ENCODE assay signal across 18 cellular contexts in genomic region chr16:27304102-27304501, GRCh38. TPM values are rescaled to one million over a fixed set of nuclear protein-coding genes. Genes with fewer than 3 reads are reported as not detected.
DNase-seq lines count a peak whose midpoint lies in the region; ATAC-seq, FAIRE-seq and TF ChIP-seq lines count a peak whose summit lies in the region.
"Had no signal": no experiment of that assay in that cellular context is flagged by ENCODE, and none has a peak within 500 bp of the region (broad histone marks: within the 10 kb centered on the region; RNA-seq: fewer than 3 reads in every experiment).

No MANE protein-coding gene starts in this region.

- no peaks in the 10 kb centered on the region for H3K79me2 ChIP-seq in HepG2 (ENCODE audit: insufficient read depth, low read length)

- in situ Hi-C loops in HepG2 (cut with HindIII; ENCODE audit: extremely low pct_ligation_motif_present, low pct_unique_long_range_greater_than_20kb), result no loop called here

- intact Hi-C loops in right lobe of liver (cut with DNase I), result no loop called here
- intact Hi-C loops in HepG2 (cut with micrococcal nuclease; ENCODE audit: unreplicated experiment), result no loop called here
- intact Hi-C loops in activated B cell treated with CpG ODN at 0.5 μM for 24 hours (cut with micrococcal nuclease), result no loop called here

- H4K20me1 ChIP-seq in HepG2 (ENCODE audit: insufficient read depth, low read length), result no peaks in the 10 kb centered on the region

- no TSS peak for BruUV-seq in HepG2 (replicated peaks; lab: Mats Ljungman, UMichigan)

- DNase-seq in right lobe of liver (peak in 1 of 3 donors; percentile 11), HepG2 (ENCODE audit: low spot score) (no peak), activated B cell treated with CpG ODN at 0.5 μM for 24 hours (no peak), naive B cell (no peak), NCI-H187 (lab: John Stamatoyannopoulos, UW) (no peak), GM10248 (ENCODE audit: extremely low spot score) (no peak)
- DNase-seq: BE2C; Caco-2; CD8-positive, alpha-beta memory T cell; DND-41; GF-D8; GM23248; IMR-90 had no signal

- H3K27me3 Mint-ChIP-seq in activated B cell treated with CpG ODN at 0.5 μM for 24 hours (no peaks in the 10 kb centered on the region), naive B cell (no peaks in the 10 kb centered on the region)

- CTCF ChIA-PET in HepG2 (lab: Yijun Ruan, JAX; ENCODE audit: low intra/inter-chr PET ratio, low total read pairs) (no interaction called here), activated B cell treated with CpG ODN at 0.5 μM for 24 hours (lab: Charles Lee) (interaction anchor here (1.1 kb wide), 1 partner anchor 74 kb away, joined by 3 read pairs; no protein-coding TSS in a partner anchor), GM10248 (lab: Yijun Ruan, JAX) (interaction anchor here (1.1 to 1.7 kb wide), 6 partner anchors 18 to 126 kb away, joined by 3 to 4 read pairs (median 4); partner anchors contain the start of gene NSMCE1)

- no peak for TF ChIP-seq EP300 in HepG2 (IDR thresholded peaks at IDR 0.05; ENCODE audit: low read depth in 2 of 2, low read length in 2 of 2)
- no peak for TF ChIP-seq EP300 in HepG2 (CRISPR knock-in tag; IDR thresholded peaks at IDR 0.05; ENCODE audit: borderline replicate concordance)

- TF ChIP-seq POLR2A in right lobe of liver (IDR thresholded peaks at IDR 0.05) (no peak), HepG2 (IDR thresholded peaks at IDR 0.05; ENCODE audit: insufficient read depth in 1 of 2, low read depth in 2 of 2, low read length in 2 of 2) (no peak)

- H3K4me1 Mint-ChIP-seq in activated B cell treated with CpG ODN at 0.5 μM for 24 hours (peaks cover 60% of the 10 kb centered on the region), naive B cell (peaks cover 60 to 78% (median 77%) of the 10 kb centered on the region in 3 donors)
- H3K4me1 Mint-ChIP-seq: CD8-positive, alpha-beta memory T cell had no signal

- H3K27ac ChIP-seq in right lobe of liver (no peak overlapping the region), HepG2 (ENCODE audit: extremely low read length, insufficient read depth, low read length) (no peak overlapping the region)
- H3K27ac ChIP-seq: C4-2B, GM23248 had no signal

- H3K4me1 ChIP-seq in right lobe of liver (peaks cover 0 to 8% (median 0%) of the 10 kb centered on the region in 4 donors), HepG2 (ENCODE audit: insufficient read depth, low read length) (no peaks in the 10 kb centered on the region)
- H3K4me1 ChIP-seq: BE2C, Caco-2 had no signal

- no peak overlapping the region for H2AFZ ChIP-seq in HepG2 (ENCODE audit: low read length)
- H2AFZ ChIP-seq: GM23248 had no signal

- FAIRE-seq in HepG2 (lab: Jason Lieb, UNC), result no peak
- FAIRE-seq: A204.1, H54 had no signal

- 55% methylated on average over 2 of the region's 2 CpGs for WGBS in right lobe of liver (ENCODE audit: insufficient coverage, low coverage, low lambda C conversion rate, missing lambda C conversion rate)
- WGBS in HepG2 (ENCODE audit: low lambda C conversion rate), result 19% methylated on average over 2 of the region's 2 CpGs

- no peak overlapping the region for H3K4me3 Mint-ChIP-seq in activated B cell treated with CpG ODN at 0.5 μM for 24 hours
- peak overlapping the region in 1 of 8 donors; percentile 30 for H3K4me3 Mint-ChIP-seq in naive B cell

- H3K9ac ChIP-seq in HepG2 (ENCODE audit: insufficient read depth, low read depth, low read length), result no peak overlapping the region
- H3K9ac ChIP-seq: GM23248 had no signal

- H3K4me3 ChIP-seq in right lobe of liver (no peak overlapping the region), HepG2 (replicated peaks in 1 of 3; ENCODE audit: insufficient read depth in 1 of 3, low read depth in 2 of 3, low read length in 3 of 3) (no peak overlapping the region)
- H3K4me3 ChIP-seq: GM23248 had no signal

- H3K9me3 Mint-ChIP-seq in activated B cell treated with CpG ODN at 0.5 μM for 24 hours (peaks cover 6% of the 10 kb centered on the region), naive B cell (peaks cover 0 to 16% (median under 1%) of the 10 kb centered on the region in 7 donors)
- H3K9me3 Mint-ChIP-seq: CD8-positive, alpha-beta memory T cell had no signal

- H3K9me3 ChIP-seq in right lobe of liver, result no peaks in the 10 kb centered on the region
- no peaks in the 10 kb centered on the region for H3K9me3 ChIP-seq in HepG2 (ENCODE audit: low read length)
- H3K9me3 ChIP-seq: BE2C, Caco-2 had no signal

- H3K27ac Mint-ChIP-seq in activated B cell treated with CpG ODN at 0.5 μM for 24 hours (peak overlapping the region; percentile 26), naive B cell (peak overlapping the region; percentile 48 to 93 (median 79))

- no peak for TF ChIP-seq RAD21 in HepG2 (CRISPR knock-in tag; IDR thresholded peaks at IDR 0.05)

- H3K4me2 ChIP-seq in HepG2 (ENCODE audit: low read depth, low read length), result no peak overlapping the region

- ATAC-seq in right lobe of liver, result peak; percentile 31 to 75 (median 46)
- ATAC-seq in HepG2, result no peak
- ATAC-seq in activated B cell treated with CpG ODN at 0.5 μM for 24 hours (ENCODE audit: low read depth), result no peak
- no peak for ATAC-seq in naive B cell (ENCODE audit: low read depth in 2 of 2)
- no peak for ATAC-seq in GM21529 (IDR thresholded peaks at IDR 0.05; ENCODE audit: unreplicated experiment)
- ATAC-seq: HCT116 had no signal

- no peaks in the 10 kb centered on the region for H3K27me3 ChIP-seq in right lobe of liver
- H3K27me3 ChIP-seq in HepG2 (ENCODE audit: control insufficient read depth in 1 of 2, insufficient read depth in 2 of 2, low read length in 2 of 2), result no peaks in the 10 kb centered on the region; a peak in 2 of 5 replicates
- H3K27me3 ChIP-seq: BE2C had no signal

- H3K36me3 Mint-ChIP-seq in activated B cell treated with CpG ODN at 0.5 μM for 24 hours (ENCODE audit: low read depth) (no peaks in the 10 kb centered on the region), naive B cell (peaks cover 0 to 13% of the 10 kb centered on the region in 2 donors)

- POLR2A ChIA-PET in HepG2 (lab: Yijun Ruan, JAX) (no interaction called here), activated B cell treated with CpG ODN at 0.5 μM for 24 hours (lab: Charles Lee) (interaction anchor here (1.0 to 1.5 kb wide), 5 partner anchors 12 to 147 kb away, joined by 3 to 13 read pairs (median 3); no protein-coding TSS in a partner anchor), GM10248 (lab: Yijun Ruan, JAX) (no interaction called here)

- H3K36me3 ChIP-seq in right lobe of liver (no peaks in the 10 kb centered on the region), HepG2 (replicated peaks in 1 of 2; ENCODE audit: control insufficient read depth in 1 of 2, insufficient read depth in 2 of 2, low read length in 2 of 2) (no peaks in the 10 kb centered on the region)
- H3K36me3 ChIP-seq: BE2C had no signal

- no peak for TF ChIP-seq CTCF in right lobe of liver (IDR thresholded peaks at IDR 0.05)
- TF ChIP-seq CTCF in HepG2 (CRISPR knock-in tag; IDR thresholded peaks at IDR 0.05), result no peak
- no peak for TF ChIP-seq CTCF in activated B cell treated with CpG ODN at 0.5 μM for 24 hours (IDR thresholded peaks at IDR 0.05)
- TF ChIP-seq CTCF in GM10248 (IDR thresholded peaks at IDR 0.05; ENCODE audit: control extremely low read depth, extremely low read depth, low read depth, missing control alignments), result no peak

RNA-seq across cellular contexts. Expression of gene IL4R, which starts 9.7 kb away (rescaled TPM):
- total RNA-seq in right lobe of liver, result 100 to 1,000 TPM in 1 of 6 experiments, 10 to 100 TPM in 5; 38.8 to 147 (median 46.9) TPM
- 7.6 and 15.9 TPM in 2 replicates for total RNA-seq in HepG2 (2016; rRNA removed; fragmentation: Illumina TruSeq; extraction: Trizol)
- 8.0 and 9.2 TPM in 2 replicates for total RNA-seq in HepG2 (2016; cell fraction: cytosol; rRNA removed; fragmentation: Illumina TruSeq; extraction: Trizol; ENCODE audit: low read depth)
- 6.9 and 15.8 TPM in 2 replicates for total RNA-seq in HepG2 (2016; cell fraction: insoluble cytoplasmic fraction; rRNA removed; fragmentation: Illumina TruSeq; extraction: Trizol)
- total RNA-seq in HepG2 (2016; cell fraction: membrane; rRNA removed; fragmentation: Illumina TruSeq; extraction: Trizol), result 9.4 and 9.6 TPM in 2 replicates
- 16.4 and 21.4 TPM in 2 replicates for total RNA-seq in HepG2 (2016; cell fraction: nucleus; rRNA removed; fragmentation: Illumina TruSeq; extraction: Trizol)
- polyA plus RNA-seq in HepG2 (2011; rRNA removed), result 49.6 and 60.7 TPM in 2 replicates
- polyA plus RNA-seq in HepG2 (2011; cell fraction: cytosol; rRNA removed), result 30.7 and 32.4 TPM in 2 replicates
- polyA plus RNA-seq in HepG2 (2011; cell fraction: nucleus; rRNA removed), result 61.1 and 65.1 TPM in 2 replicates
- polyA plus RNA-seq in HepG2 (2012), result 13.9 and 22.1 TPM in 2 replicates
- polyA plus RNA-seq in HepG2 (2016; cell fraction: cytosol; fragmentation: Illumina TruSeq; extraction: Trizol; ENCODE audit: low read depth), result 1.4 and 1.8 TPM in 2 replicates
- polyA plus RNA-seq in HepG2 (2016; cell fraction: insoluble cytoplasmic fraction; fragmentation: Illumina TruSeq; extraction: Trizol; ENCODE audit: low read depth), result 6.0 and 8.1 TPM in 2 replicates
- 3.4 and 3.5 TPM in 2 replicates for polyA plus RNA-seq in HepG2 (2016; cell fraction: membrane; fragmentation: Illumina TruSeq; extraction: Trizol; ENCODE audit: low read depth)
- 38.0 and 39.0 TPM in 2 replicates for polyA plus RNA-seq in HepG2 (2016; cell fraction: nucleus; fragmentation: Illumina TruSeq; extraction: Trizol; ENCODE audit: insufficient read depth, low read depth)
- 54.4 and 98.2 TPM in 2 replicates for polyA minus RNA-seq in HepG2 (2011; rRNA and poly(A)+ RNA removed; ENCODE audit: low replicate concordance)
- polyA minus RNA-seq in HepG2 (2011; cell fraction: cytosol; rRNA and poly(A)+ RNA removed), result 19.2 and 23.0 TPM in 2 replicates
- 30.3 and 37.8 TPM in 2 replicates for polyA minus RNA-seq in HepG2 (2011; cell fraction: nucleus; rRNA and poly(A)+ RNA removed)
- total RNA-seq in activated B cell treated with CpG ODN at 0.5 μM for 24 hours, result 176 and 202 TPM in 2 replicates
- polyA plus RNA-seq in naive B cell (ENCODE audit: low read depth in 6 of 6), result 1,000 to 10,000 TPM in 1 of 6 donors, 100 to 1,000 TPM in 5; 355 to 1,202 (median 525) TPM

RNA-seq across cellular contexts. Expression of gene NSMCE1, which starts 35.5 kb away (rescaled TPM):
- total RNA-seq in right lobe of liver, result 10 to 100 TPM; 23.7 to 42.3 (median 33.1) TPM
- 52.9 and 53.2 TPM in 2 replicates for total RNA-seq in HepG2 (2016; rRNA removed; fragmentation: Illumina TruSeq; extraction: Trizol)
- total RNA-seq in HepG2 (2016; cell fraction: cytosol; rRNA removed; fragmentation: Illumina TruSeq; extraction: Trizol; ENCODE audit: low read depth), result 17.2 and 19.5 TPM in 2 replicates
- total RNA-seq in HepG2 (2016; cell fraction: insoluble cytoplasmic fraction; rRNA removed; fragmentation: Illumina TruSeq; extraction: Trizol), result 55.4 and 56.5 TPM in 2 replicates
- total RNA-seq in HepG2 (2016; cell fraction: membrane; rRNA removed; fragmentation: Illumina TruSeq; extraction: Trizol), result 25.5 and 27.7 TPM in 2 replicates
- 28.0 and 30.5 TPM in 2 replicates for total RNA-seq in HepG2 (2016; cell fraction: nucleus; rRNA removed; fragmentation: Illumina TruSeq; extraction: Trizol)
- 42.7 and 43.5 TPM in 2 replicates for polyA plus RNA-seq in HepG2 (2011; rRNA removed)
- 43.3 and 48.1 TPM in 2 replicates for polyA plus RNA-seq in HepG2 (2011; cell fraction: cytosol; rRNA removed)
- 9.6 and 20.1 TPM in 2 replicates for polyA plus RNA-seq in HepG2 (2011; cell fraction: nucleus; rRNA removed)
- 63.6 and 69.8 TPM in 2 replicates for polyA plus RNA-seq in HepG2 (2012)
- polyA plus RNA-seq in HepG2 (2016; cell fraction: cytosol; fragmentation: Illumina TruSeq; extraction: Trizol; ENCODE audit: low read depth), result 16.5 and 23.5 TPM in 2 replicates
- 55.4 and 59.8 TPM in 2 replicates for polyA plus RNA-seq in HepG2 (2016; cell fraction: insoluble cytoplasmic fraction; fragmentation: Illumina TruSeq; extraction: Trizol; ENCODE audit: low read depth)
- polyA plus RNA-seq in HepG2 (2016; cell fraction: membrane; fragmentation: Illumina TruSeq; extraction: Trizol; ENCODE audit: low read depth), result 23.1 and 25.4 TPM in 2 replicates
- polyA plus RNA-seq in HepG2 (2016; cell fraction: nucleus; fragmentation: Illumina TruSeq; extraction: Trizol; ENCODE audit: insufficient read depth, low read depth), result 58.1 and 59.0 TPM in 2 replicates
- 68.2 and 105 TPM in 2 replicates for polyA minus RNA-seq in HepG2 (2011; rRNA and poly(A)+ RNA removed; ENCODE audit: low replicate concordance)
- 19.2 and 19.6 TPM in 2 replicates for polyA minus RNA-seq in HepG2 (2011; cell fraction: cytosol; rRNA and poly(A)+ RNA removed)
- polyA minus RNA-seq in HepG2 (2011; cell fraction: nucleus; rRNA and poly(A)+ RNA removed), result 12.1 and 29.7 TPM in 2 replicates
- total RNA-seq in activated B cell treated with CpG ODN at 0.5 μM for 24 hours, result 61.0 and 68.3 TPM in 2 replicates
- polyA plus RNA-seq in naive B cell (ENCODE audit: low read depth in 6 of 6), result 100 to 1,000 TPM; 178 to 217 (median 195) TPM

Comparison
In these comparisons a context has a peak if more than half of its experiments do, and no peak if none do; other contexts are left out.
1. ATAC-seq: peak in right lobe of liver (4 of 4); none in HepG2 (single experiment), activated B cell treated with CpG ODN at 0.5 μM for 24 hours (single experiment), naive B cell (0 of 2) and GM21529 (single experiment).